10 cellular contexts compared by ENCODE assay signal in the genomic region with DNA sequence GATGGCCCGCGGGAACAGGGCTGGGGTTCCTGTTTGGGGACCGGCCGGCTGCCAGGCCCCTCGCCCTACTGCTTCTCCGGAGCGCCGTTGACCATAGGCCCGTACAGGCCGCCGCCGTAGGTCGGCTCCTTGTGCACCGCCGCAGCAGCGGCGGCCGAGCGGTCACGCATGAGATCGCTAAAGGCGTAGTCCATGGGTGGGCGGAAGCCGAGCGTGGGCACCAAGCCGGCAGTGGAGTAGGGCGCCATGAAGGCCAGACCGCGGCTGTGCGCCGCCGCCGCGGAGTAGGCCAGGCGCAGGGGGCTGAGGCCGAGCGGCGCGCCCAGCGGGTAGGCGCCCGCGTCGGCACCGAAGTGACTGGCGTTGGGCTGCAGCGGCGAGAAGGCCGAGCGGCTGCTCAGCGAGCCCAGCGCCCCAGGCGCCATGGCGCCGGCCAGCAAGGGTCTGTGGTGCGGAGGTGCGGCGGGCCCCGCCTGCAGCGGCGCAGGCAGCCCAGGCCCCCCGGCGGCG. TPM values are rescaled to one million over a fixed set of nuclear protein-coding genes. Genes with fewer than 3 reads are reported as not detected.
DNase-seq lines count a peak whose midpoint lies in the region; ATAC-seq and TF ChIP-seq lines count a peak whose summit lies in the region.
"Had no signal": no experiment of that assay in that cellular context is flagged by ENCODE, and none has a peak within 500 bp of the region (broad histone marks: within the 10 kb centered on the region; RNA-seq: fewer than 3 reads in every experiment).

No MANE protein-coding gene starts in this region.

- H3K27me3 ChIP-seq in lower lobe of right lung (ENCODE audit: low read depth), result peaks cover 98% of the 10 kb centered on the region
- peaks cover 100% of the 10 kb centered on the region for H3K27me3 ChIP-seq in suprapubic skin

- TF ChIP-seq POLR2A in suprapubic skin (IDR thresholded peaks at IDR 0.05), result no peak

- no peaks in the 10 kb centered on the region for H3K9me3 ChIP-seq in lower lobe of right lung
- H3K9me3 ChIP-seq in suprapubic skin, result no peaks in the 10 kb centered on the region

- no peak for TF ChIP-seq EP300 in suprapubic skin (IDR thresholded peaks at IDR 0.05)

- WGBS in suprapubic skin, result no CpG with 5 or more reads among the region's 64 CpGs

- ATAC-seq in lower lobe of right lung (peak in 1 of 2 donors; percentile 16), GM21515 (IDR thresholded peaks at IDR 0.05; ENCODE audit: unreplicated experiment) (no peak)

- TF ChIP-seq CTCF in lower lobe of right lung (IDR thresholded peaks at IDR 0.05) (no peak), suprapubic skin (IDR thresholded peaks at IDR 0.05) (no peak)

- peaks cover 30% of the 10 kb centered on the region for H3K4me1 ChIP-seq in lower lobe of right lung
- H3K4me1 ChIP-seq in suprapubic skin, result peaks cover 78% of the 10 kb centered on the region

- DNase-seq in NCI-H2029 (lab: John Stamatoyannopoulos, UW) (peak; percentile 48), NCI-H2029 treated with DMSO at 0.1 percent for 48 hours (lab: John Stamatoyannopoulos, UW) (no peak), ecto neural progenitor cell (ENCODE audit: low spot score) (peak; percentile 78), lower lobe of right lung (no peak), suprapubic skin (ENCODE audit: low spot score in 2 of 2) (no peak), NCI-H146 treated with DMSO at 0.1 percent for 48 hours (lab: John Stamatoyannopoulos, UW; ENCODE audit: unreplicated experiment) (no peak), NCI-H1092 (lab: John Stamatoyannopoulos, UW) (no peak)

- no peaks in the 10 kb centered on the region for H3K36me3 ChIP-seq in lower lobe of right lung
- H3K36me3 ChIP-seq in suprapubic skin, result no peaks in the 10 kb centered on the region

- intact Hi-C loops in lower lobe of right lung (cut with DNase I), result no loop called here

- H3K4me3 ChIP-seq in lower lobe of right lung (peak overlapping the region; percentile 31), suprapubic skin (peak overlapping the region; percentile 44)

- H3K27ac ChIP-seq in lower lobe of right lung (no peak overlapping the region), suprapubic skin (no peak overlapping the region)
- H3K27ac ChIP-seq: 22Rv1 had no signal

RNA-seq across cellular contexts. Expression of a gene that starts 4.6 kb away (rescaled TPM):
- total RNA-seq in lower lobe of right lung (not detected), suprapubic skin (not detected)
- total RNA-seq: HT1080 had no signal

Comparison
In these comparisons a context has a peak if more than half of its experiments do, and no peak if none do; other contexts are left out.
1. DNase-seq: peak in NCI-H2029 (single experiment) and ecto neural progenitor cell (single experiment); none in NCI-H2029 treated with DMSO at 0.1 percent for 48 hours (single experiment), lower lobe of right lung (single experiment), suprapubic skin (0 of 2), NCI-H146 treated with DMSO at 0.1 percent for 48 hours (single experiment) and NCI-H1092 (single experiment).